In the genomic region with DNA sequence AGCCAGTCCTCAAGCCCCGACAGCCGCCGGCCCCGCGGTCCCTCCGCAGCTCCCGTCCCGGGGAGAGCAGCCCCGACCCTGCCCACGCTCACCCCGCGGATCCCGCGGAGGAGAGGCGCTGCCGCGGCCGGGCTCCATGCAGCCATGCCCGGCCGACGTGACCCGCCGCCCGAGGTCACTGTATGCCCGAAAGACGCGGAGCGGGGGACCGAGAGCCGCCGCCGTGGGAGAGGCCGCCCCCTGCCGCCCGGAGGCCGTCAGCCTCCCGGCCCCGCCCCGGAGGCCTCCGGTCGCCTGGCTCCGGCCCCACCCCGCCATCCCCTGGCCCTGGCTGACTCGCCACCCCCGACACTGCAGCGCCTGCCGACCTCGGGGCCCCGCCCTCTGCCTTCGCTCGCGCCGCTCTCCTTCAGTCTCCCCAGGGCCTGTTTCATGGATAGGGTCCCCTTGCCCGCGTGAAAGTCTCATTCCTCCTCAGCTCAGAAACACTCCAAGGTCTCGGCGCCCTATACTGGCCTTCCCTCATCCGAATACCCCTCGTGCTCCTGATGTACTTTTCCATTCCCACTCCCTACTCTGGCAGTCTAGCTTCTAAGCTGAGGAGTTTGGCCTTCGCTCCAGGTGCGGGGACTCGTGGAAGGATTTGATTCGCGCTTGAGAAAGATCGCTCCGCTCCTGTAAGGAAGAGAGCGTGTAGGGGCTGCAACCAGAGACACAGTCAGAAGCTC, we compare ENCODE assay signal across 1 cellular context.
TF ChIP-seq lines count a peak whose summit lies in the region.

A gene with protein sequence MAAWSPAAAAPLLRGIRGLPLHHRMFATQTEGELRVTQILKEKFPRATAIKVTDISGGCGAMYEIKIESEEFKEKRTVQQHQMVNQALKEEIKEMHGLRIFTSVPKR (minus strand): TSS at position 184 of the 728 bp plus-strand sequence. CDS start 38 bp downstream, at position 146.

TF ChIP-seq in HepG2, 621 proteins besides CTCF, POLR2A, EP300 and RAD21 (continued from another document):
- TF ChIP-seq, protein P1, sequence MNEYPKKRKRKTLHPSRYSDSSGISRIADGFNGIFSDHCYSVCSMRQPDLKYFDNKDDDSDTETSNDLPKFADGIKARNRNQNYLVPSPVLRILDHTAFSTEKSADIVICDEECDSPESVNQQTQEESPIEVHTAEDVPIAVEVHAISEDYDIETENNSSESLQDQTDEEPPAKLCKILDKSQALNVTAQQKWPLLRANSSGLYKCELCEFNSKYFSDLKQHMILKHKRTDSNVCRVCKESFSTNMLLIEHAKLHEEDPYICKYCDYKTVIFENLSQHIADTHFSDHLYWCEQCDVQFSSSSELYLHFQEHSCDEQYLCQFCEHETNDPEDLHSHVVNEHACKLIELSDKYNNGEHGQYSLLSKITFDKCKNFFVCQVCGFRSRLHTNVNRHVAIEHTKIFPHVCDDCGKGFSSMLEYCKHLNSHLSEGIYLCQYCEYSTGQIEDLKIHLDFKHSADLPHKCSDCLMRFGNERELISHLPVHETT (CRISPR knock-in tag; conservative IDR thresholded peaks at IDR 0.05), result peak; percentile 80; the same call in 1 of the 2 replicates
- TF ChIP-seq MAFK (conservative IDR thresholded peaks at IDR 0.05 in 1 of 2, IDR thresholded peaks at IDR 0.05 in 1 of 2; ENCODE audit: low read length in 2 of 2), result no peak
- peak; percentile 77; the same call in 1 of the 2 replicates for TF ChIP-seq ZNF746 (CRISPR knock-in tag; IDR thresholded peaks at IDR 0.05)
- no peak; the same call in 1 of the 2 replicates for TF ChIP-seq ZNF550 (CRISPR knock-in tag; IDR thresholded peaks at IDR 0.05; ENCODE audit: borderline replicate concordance)
- TF ChIP-seq KAT8 (CRISPR knock-in tag; IDR thresholded peaks at IDR 0.05), result peak; percentile 91
- TF ChIP-seq, protein P2, sequence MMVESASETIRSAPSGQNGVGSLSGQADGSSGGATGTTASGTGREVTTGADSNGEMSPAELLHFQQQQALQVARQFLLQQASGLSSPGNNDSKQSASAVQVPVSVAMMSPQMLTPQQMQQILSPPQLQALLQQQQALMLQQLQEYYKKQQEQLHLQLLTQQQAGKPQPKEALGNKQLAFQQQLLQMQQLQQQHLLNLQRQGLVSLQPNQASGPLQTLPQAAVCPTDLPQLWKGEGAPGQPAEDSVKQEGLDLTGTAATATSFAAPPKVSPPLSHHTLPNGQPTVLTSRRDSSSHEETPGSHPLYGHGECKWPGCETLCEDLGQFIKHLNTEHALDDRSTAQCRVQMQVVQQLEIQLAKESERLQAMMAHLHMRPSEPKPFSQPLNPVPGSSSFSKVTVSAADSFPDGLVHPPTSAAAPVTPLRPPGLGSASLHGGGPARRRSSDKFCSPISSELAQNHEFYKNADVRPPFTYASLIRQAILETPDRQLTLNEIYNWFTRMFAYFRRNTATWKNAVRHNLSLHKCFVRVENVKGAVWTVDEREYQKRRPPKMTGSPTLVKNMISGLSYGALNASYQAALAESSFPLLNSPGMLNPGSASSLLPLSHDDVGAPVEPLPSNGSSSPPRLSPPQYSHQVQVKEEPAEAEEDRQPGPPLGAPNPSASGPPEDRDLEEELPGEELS (CRISPR knock-in tag; IDR thresholded peaks at IDR 0.05), result peak; percentile 60
- TF ChIP-seq PRMT3 (CRISPR knock-in tag; IDR thresholded peaks at IDR 0.05; ENCODE audit: borderline replicate concordance, low read depth), result 0 out of 2 replicates have a peak, but pooled peaks have one; percentile 80
- TF ChIP-seq ATF7-NPFF (CRISPR knock-in tag; IDR thresholded peaks at IDR 0.05; ENCODE audit: low read depth), result peak; percentile 84
- TF ChIP-seq, protein P3, sequence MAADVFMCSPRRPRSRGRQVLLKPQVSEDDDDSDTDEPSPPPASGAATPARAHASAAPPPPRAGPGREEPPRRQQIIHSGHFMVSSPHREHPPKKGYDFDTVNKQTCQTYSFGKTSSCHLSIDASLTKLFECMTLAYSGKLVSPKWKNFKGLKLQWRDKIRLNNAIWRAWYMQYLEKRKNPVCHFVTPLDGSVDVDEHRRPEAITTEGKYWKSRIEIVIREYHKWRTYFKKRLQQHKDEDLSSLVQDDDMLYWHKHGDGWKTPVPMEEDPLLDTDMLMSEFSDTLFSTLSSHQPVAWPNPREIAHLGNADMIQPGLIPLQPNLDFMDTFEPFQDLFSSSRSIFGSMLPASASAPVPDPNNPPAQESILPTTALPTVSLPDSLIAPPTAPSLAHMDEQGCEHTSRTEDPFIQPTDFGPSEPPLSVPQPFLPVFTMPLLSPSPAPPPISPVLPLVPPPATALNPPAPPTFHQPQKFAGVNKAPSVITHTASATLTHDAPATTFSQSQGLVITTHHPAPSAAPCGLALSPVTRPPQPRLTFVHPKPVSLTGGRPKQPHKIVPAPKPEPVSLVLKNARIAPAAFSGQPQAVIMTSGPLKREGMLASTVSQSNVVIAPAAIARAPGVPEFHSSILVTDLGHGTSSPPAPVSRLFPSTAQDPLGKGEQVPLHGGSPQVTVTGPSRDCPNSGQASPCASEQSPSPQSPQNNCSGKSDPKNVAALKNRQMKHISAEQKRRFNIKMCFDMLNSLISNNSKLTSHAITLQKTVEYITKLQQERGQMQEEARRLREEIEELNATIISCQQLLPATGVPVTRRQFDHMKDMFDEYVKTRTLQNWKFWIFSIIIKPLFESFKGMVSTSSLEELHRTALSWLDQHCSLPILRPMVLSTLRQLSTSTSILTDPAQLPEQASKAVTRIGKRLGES (CRISPR knock-in tag; IDR thresholded peaks at IDR 0.05; ENCODE audit: borderline replicate concordance), result peak; percentile 75; the same call in 1 of the 2 replicates
- TF ChIP-seq HOXA5 (CRISPR knock-in tag; IDR thresholded peaks at IDR 0.05), result peak; percentile 82
- no peak for TF ChIP-seq ADNP (CRISPR knock-in tag; IDR thresholded peaks at IDR 0.05)
- TF ChIP-seq ZNF292 (CRISPR knock-in tag; IDR thresholded peaks at IDR 0.05; ENCODE audit: borderline replicate concordance, low read depth), result no peak
- TF ChIP-seq, protein P4, sequence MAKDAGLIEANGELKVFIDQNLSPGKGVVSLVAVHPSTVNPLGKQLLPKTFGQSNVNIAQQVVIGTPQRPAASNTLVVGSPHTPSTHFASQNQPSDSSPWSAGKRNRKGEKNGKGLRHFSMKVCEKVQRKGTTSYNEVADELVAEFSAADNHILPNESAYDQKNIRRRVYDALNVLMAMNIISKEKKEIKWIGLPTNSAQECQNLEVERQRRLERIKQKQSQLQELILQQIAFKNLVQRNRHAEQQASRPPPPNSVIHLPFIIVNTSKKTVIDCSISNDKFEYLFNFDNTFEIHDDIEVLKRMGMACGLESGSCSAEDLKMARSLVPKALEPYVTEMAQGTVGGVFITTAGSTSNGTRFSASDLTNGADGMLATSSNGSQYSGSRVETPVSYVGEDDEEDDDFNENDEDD (CRISPR knock-in tag; IDR thresholded peaks at IDR 0.05; ENCODE audit: borderline replicate concordance), result peak; percentile 75
- TF ChIP-seq, protein P5, sequence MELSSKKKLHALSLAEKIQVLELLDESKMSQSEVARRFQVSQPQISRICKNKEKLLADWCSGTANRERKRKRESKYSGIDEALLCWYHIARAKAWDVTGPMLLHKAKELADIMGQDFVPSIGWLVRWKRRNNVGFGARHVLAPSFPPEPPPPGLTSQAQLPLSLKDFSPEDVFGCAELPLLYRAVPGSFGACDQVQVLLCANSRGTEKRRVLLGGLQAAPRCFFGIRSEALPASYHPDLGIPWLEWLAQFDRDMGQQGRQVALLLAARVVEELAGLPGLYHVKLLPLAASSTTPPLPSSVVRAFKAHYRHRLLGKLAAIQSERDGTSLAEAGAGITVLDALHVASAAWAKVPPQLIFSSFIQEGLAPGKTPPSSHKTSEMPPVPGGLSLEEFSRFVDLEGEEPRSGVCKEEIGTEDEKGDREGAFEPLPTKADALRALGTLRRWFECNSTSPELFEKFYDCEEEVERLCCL (CRISPR knock-in tag; IDR thresholded peaks at IDR 0.05; ENCODE audit: borderline replicate concordance), result 0 out of 2 replicates have a peak, but pooled peaks have one; percentile 8
- TF ChIP-seq NR2F6 (IDR thresholded peaks at IDR 0.05), result peak; percentile 58; the same call in 1 of the 2 replicates
- TF ChIP-seq NR2F6 (CRISPR knock-in tag; IDR thresholded peaks at IDR 0.05), result peak; percentile 94
- peak; percentile 21; the same call in 1 of the 2 replicates for TF ChIP-seq SNAI1 (CRISPR knock-in tag; IDR thresholded peaks at IDR 0.05; ENCODE audit: borderline replicate concordance)
- TF ChIP-seq REPIN1 (CRISPR knock-in tag; IDR thresholded peaks at IDR 0.05; ENCODE audit: borderline replicate concordance, low read depth), result peak; percentile 93
